ENCODE assay signal across 10 cellular contexts in the genomic region with DNA sequence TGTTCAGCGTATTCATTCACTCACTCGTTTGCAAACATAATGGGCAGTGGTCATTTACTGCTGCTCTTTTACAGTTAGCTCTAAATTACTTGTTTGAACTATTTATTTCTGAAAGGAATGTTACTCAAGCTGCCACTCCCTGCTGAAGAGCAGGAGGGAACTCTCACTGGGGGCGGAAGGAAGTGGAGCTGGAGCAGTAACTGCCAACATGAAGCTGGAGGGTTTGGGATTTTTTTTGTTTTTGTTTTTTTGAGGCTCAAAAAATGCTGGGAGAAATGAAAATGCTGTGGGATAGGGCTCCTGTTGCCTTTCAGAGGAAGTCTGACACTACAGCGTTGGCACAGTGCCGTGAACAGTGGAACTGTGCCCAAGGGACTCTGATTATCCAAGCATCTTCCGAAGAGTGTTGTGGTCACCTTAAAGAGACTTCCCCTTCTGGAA. TPM values are rescaled to one million over a fixed set of nuclear protein-coding genes. Genes with fewer than 3 reads are reported as not detected.
DNase-seq lines count a peak whose midpoint lies in the region; ATAC-seq and TF ChIP-seq lines count a peak whose summit lies in the region.
"Had no signal": no experiment of that assay in that cellular context is flagged by ENCODE, and none has a peak within 500 bp of the region (broad histone marks: within the 10 kb centered on the region; RNA-seq: fewer than 3 reads in every experiment).

No MANE protein-coding gene starts in this region.

- H4K20me1 ChIP-seq in Karpas-422 (ENCODE audit: insufficient read depth, low read depth, low read length), result no peaks in the 10 kb centered on the region

- H3K9me3 Mint-ChIP-seq in natural killer cell (no peaks in the 10 kb centered on the region), mesothelial cell of epicardium (no peaks in the 10 kb centered on the region)
- no peaks in the 10 kb centered on the region for H3K9me3 Mint-ChIP-seq in natural killer cell treated with Interleukin-12 subunit alpha and Interleukin-12 subunit beta and Interleukin-15 and Interleukin-18, amount 100 ng/mL, for 72 hours
- no peaks in the 10 kb centered on the region for H3K9me3 Mint-ChIP-seq in activated T-cell treated with anti-CD3 and anti-CD28 coated beads, Interleukin-2, amount 50 U/mL, for 4 hours

- no peak overlapping the region for H3K4me3 Mint-ChIP-seq in natural killer cell
- H3K4me3 Mint-ChIP-seq in natural killer cell treated with Interleukin-12 subunit alpha and Interleukin-12 subunit beta and Interleukin-15 and Interleukin-18, amount 100 ng/mL, for 72 hours, result no peak overlapping the region
- H3K4me3 Mint-ChIP-seq in mesothelial cell of epicardium, result no peak overlapping the region
- H3K4me3 Mint-ChIP-seq in activated T-cell treated with anti-CD3 and anti-CD28 coated beads, Interleukin-2, amount 50 U/mL, for 4 hours, result no peak overlapping the region

- H3K9me3 ChIP-seq in vagina (no peaks in the 10 kb centered on the region), Karpas-422 (ENCODE audit: low read length) (no peaks in the 10 kb centered on the region)

- H3K9ac ChIP-seq in Karpas-422 (ENCODE audit: low read length), result no peak overlapping the region

- H3K27me3 ChIP-seq in vagina, result no peaks in the 10 kb centered on the region
- H3K27me3 ChIP-seq in Karpas-422 (ENCODE audit: low read length), result no peaks in the 10 kb centered on the region

- DNase-seq in natural killer cell, result no peak
- DNase-seq in natural killer cell treated with Interleukin-12 subunit alpha and Interleukin-12 subunit beta and Interleukin-15 and Interleukin-18, amount 100 ng/mL, for 72 hours (ENCODE audit: low spot score), result no peak
- DNase-seq in dermis microvascular lymphatic vessel endothelial cell (ENCODE audit: low read depth in 2 of 2), result peak; percentile 34 to 79
- DNase-seq in mesothelial cell of epicardium (ENCODE audit: low spot score in 2 of 2, unreplicated experiment in 2 of 2), result no peak
- no peak for DNase-seq in vagina (ENCODE audit: extremely low spot score in 2 of 2)
- no peak for DNase-seq in activated T-cell treated with anti-CD3 and anti-CD28 coated beads, Interleukin-2, amount 50 U/mL, for 4 hours
- no peak for DNase-seq in Karpas-422
- DNase-seq in NCI-H1105 treated with DMSO at 0.1 percent for 48 hours (lab: John Stamatoyannopoulos, UW), result no peak
- DNase-seq: stimulated activated CD4-positive, alpha-beta T cell treated with anti-CD3 and anti-CD28 coated beads, Interleukin-15, amount 100 ng/mL, for 24 hours had no signal

- H3K27ac ChIP-seq in vagina, result peak overlapping the region; percentile 47
- H3K27ac ChIP-seq in Karpas-422 (ENCODE audit: low read length), result no peak overlapping the region

- H3K36me3 ChIP-seq in vagina (peaks cover 0 to 41% of the 10 kb centered on the region in 2 donors), Karpas-422 (ENCODE audit: insufficient read depth, low read length) (peaks cover 14% of the 10 kb centered on the region; the same call in 1 of the 2 replicates)

- H2AFZ ChIP-seq in Karpas-422 (ENCODE audit: low read length), result no peak overlapping the region

- no peaks in the 10 kb centered on the region for H3K4me1 Mint-ChIP-seq in natural killer cell
- no peaks in the 10 kb centered on the region for H3K4me1 Mint-ChIP-seq in natural killer cell treated with Interleukin-12 subunit alpha and Interleukin-12 subunit beta and Interleukin-15 and Interleukin-18, amount 100 ng/mL, for 72 hours (ENCODE audit: low read depth in 2 of 2)
- no peaks in the 10 kb centered on the region for H3K4me1 Mint-ChIP-seq in mesothelial cell of epicardium
- peaks cover 5% of the 10 kb centered on the region for H3K4me1 Mint-ChIP-seq in activated T-cell treated with anti-CD3 and anti-CD28 coated beads, Interleukin-2, amount 50 U/mL, for 4 hours (ENCODE audit: low read depth)

- H3K4me2 ChIP-seq in Karpas-422 (ENCODE audit: low read depth, low read length, poor library complexity, severe bottlenecking), result no peak overlapping the region

- H3K79me2 ChIP-seq in Karpas-422 (ENCODE audit: low read length), result no peaks in the 10 kb centered on the region

- H3K4me1 ChIP-seq in vagina (peaks cover 12% of the 10 kb centered on the region), Karpas-422 (ENCODE audit: low read length) (no peaks in the 10 kb centered on the region)

- H3K4me3 ChIP-seq in vagina, result no peak overlapping the region
- no peak overlapping the region for H3K4me3 ChIP-seq in Karpas-422 (ENCODE audit: low read length)
- H3K4me3 ChIP-seq: K562 had no signal

- H3K27ac Mint-ChIP-seq in natural killer cell (peak overlapping the region; percentile 61 to 68), mesothelial cell of epicardium (peak overlapping the region; percentile 18)
- no peak overlapping the region for H3K27ac Mint-ChIP-seq in natural killer cell treated with Interleukin-12 subunit alpha and Interleukin-12 subunit beta and Interleukin-15 and Interleukin-18, amount 100 ng/mL, for 72 hours

- H3K36me3 Mint-ChIP-seq in natural killer cell (no peaks in the 10 kb centered on the region), mesothelial cell of epicardium (peaks cover 13% of the 10 kb centered on the region)
- H3K36me3 Mint-ChIP-seq in natural killer cell treated with Interleukin-12 subunit alpha and Interleukin-12 subunit beta and Interleukin-15 and Interleukin-18, amount 100 ng/mL, for 72 hours, result peaks cover 12% of the 10 kb centered on the region
- H3K36me3 Mint-ChIP-seq in activated T-cell treated with anti-CD3 and anti-CD28 coated beads, Interleukin-2, amount 50 U/mL, for 4 hours (ENCODE audit: insufficient read depth), result peaks cover 23% of the 10 kb centered on the region

- TF ChIP-seq POLR2A in vagina (IDR thresholded peaks at IDR 0.05), result no peak

- intact Hi-C loops in natural killer cell (cut with micrococcal nuclease), result no loop called here
- intact Hi-C loops in vagina (cut with DNase I), result no loop called here

- H3K27me3 Mint-ChIP-seq in natural killer cell (ENCODE audit: low read depth in 2 of 2), result no peaks in the 10 kb centered on the region
- H3K27me3 Mint-ChIP-seq in natural killer cell treated with Interleukin-12 subunit alpha and Interleukin-12 subunit beta and Interleukin-15 and Interleukin-18, amount 100 ng/mL, for 72 hours, result no peaks in the 10 kb centered on the region
- no peaks in the 10 kb centered on the region for H3K27me3 Mint-ChIP-seq in mesothelial cell of epicardium (ENCODE audit: low read depth)
- H3K27me3 Mint-ChIP-seq in activated T-cell treated with anti-CD3 and anti-CD28 coated beads, Interleukin-2, amount 50 U/mL, for 4 hours (ENCODE audit: low read depth), result no peaks in the 10 kb centered on the region

- H3K9me2 ChIP-seq in Karpas-422 (replicated peaks; ENCODE audit: insufficient read depth, low read length), result no peaks in the 10 kb centered on the region

- TF ChIP-seq CTCF in natural killer cell (IDR thresholded peaks at IDR 0.05), result no peak
- TF ChIP-seq CTCF in mesothelial cell of epicardium (IDR thresholded peaks at IDR 0.05; ENCODE audit: unreplicated experiment), result no peak
- TF ChIP-seq CTCF in vagina (IDR thresholded peaks at IDR 0.05), result no peak

- no peak for ATAC-seq in natural killer cell
- ATAC-seq in natural killer cell treated with Interleukin-12 subunit alpha and Interleukin-12 subunit beta and Interleukin-15 and Interleukin-18, amount 100 ng/mL, for 72 hours, result no peak
- no peak for ATAC-seq in activated T-cell treated with anti-CD3 and anti-CD28 coated beads, Interleukin-2, amount 50 U/mL, for 4 hours
- ATAC-seq: K562 had no signal

RNA-seq across cellular contexts. Expression of a gene that starts 44.1 kb away (rescaled TPM):
- total RNA-seq in natural killer cell (10 to 100 TPM; 57.8 to 59.8 (median 58.7) TPM), dermis microvascular lymphatic vessel endothelial cell (14.0 and 18.6 TPM in 2 replicates), mesothelial cell of epicardium (39.3 to 40.7 TPM (median 40.2 TPM) in 3 replicates), vagina (13.8 TPM)
- total RNA-seq in natural killer cell treated with Interleukin-12 subunit alpha and Interleukin-12 subunit beta and Interleukin-15 and Interleukin-18, amount 100 ng/mL, for 72 hours, result 10 to 100 TPM; 41.2 to 47.1 TPM
- total RNA-seq in activated T-cell treated with anti-CD3 and anti-CD28 coated beads, Interleukin-2, amount 50 U/mL, for 4 hours, result 10 to 100 TPM; 33.0 to 43.4 (median 40.3) TPM
- total RNA-seq in Karpas-422 (2014; rRNA removed; shearing (Covaris generic); ENCODE audit: low replicate concordance), result 59.1 and 89.1 TPM in 2 replicates

Comparison
In these comparisons a context has a peak if more than half of its experiments do, and no peak if none do; other contexts are left out.
1. H3K27ac Mint-ChIP-seq: peak in natural killer cell (2 of 2) and mesothelial cell of epicardium (single experiment); none in natural killer cell treated with Interleukin-12 subunit alpha and Interleukin-12 subunit beta and Interleukin-15 and Interleukin-18, amount 100 ng/mL, for 72 hours (0 of 2).
2. DNase-seq: peak in dermis microvascular lymphatic vessel endothelial cell (2 of 2); none in natural killer cell (single experiment), natural killer cell treated with Interleukin-12 subunit alpha and Interleukin-12 subunit beta and Interleukin-15 and Interleukin-18, amount 100 ng/mL, for 72 hours (single experiment), mesothelial cell of epicardium (0 of 2), vagina (0 of 2), activated T-cell treated with anti-CD3 and anti-CD28 coated beads, Interleukin-2, amount 50 U/mL, for 4 hours (single experiment), Karpas-422 (single experiment) and NCI-H1105 treated with DMSO at 0.1 percent for 48 hours (single experiment).